Comparison of ENCODE assay signal across 9 cellular contexts in genomic region chr13:26759907-26760834, GRCh38. TPM values are rescaled to one million over a fixed set of nuclear protein-coding genes. Genes with fewer than 3 reads are reported as not detected.
DNase-seq lines count a peak whose midpoint lies in the region; ATAC-seq, FAIRE-seq and TF ChIP-seq lines count a peak whose summit lies in the region.
"Had no signal": no experiment of that assay in that cellular context is flagged by ENCODE, and none has a peak within 500 bp of the region (broad histone marks: within the 10 kb centered on the region; RNA-seq: fewer than 3 reads in every experiment).

Gene GPR12 (minus strand): TSS chr13:26760786. CDS start chr13:26759827, 959 bp downstream.

- BruUV-seq in HepG2 (replicated peaks; lab: Mats Ljungman, UMichigan) = no TSS peak

- H3K79me2 ChIP-seq in HepG2 (ENCODE audit: insufficient read depth, low read length) = no peaks in the 10 kb centered on the region

- H3K4me3 ChIP-seq in HepG2 (replicated peaks in 1 of 3; ENCODE audit: insufficient read depth in 1 of 3, low read depth in 2 of 3, low read length in 3 of 3) (no peak within 1 kb of the TSS), right lobe of liver (no peak within 1 kb of the TSS), muscle layer of duodenum (ENCODE audit: low read depth in 1 of 2, low read length in 2 of 2) (peak within 1 kb of the TSS; percentile 43 to 59), SJCRH30 (no peak within 1 kb of the TSS)

- in situ Hi-C loops in HepG2 (cut with HindIII; ENCODE audit: extremely low pct_ligation_motif_present, low pct_unique_long_range_greater_than_20kb) = no loop called here

- H3K9me3 Mint-ChIP-seq in central memory CD8-positive, alpha-beta T cell = no peaks in the 10 kb centered on the region

- no peaks in the 10 kb centered on the region for H3K36me3 Mint-ChIP-seq in central memory CD8-positive, alpha-beta T cell (ENCODE audit: insufficient read depth)

- H3K27ac ChIP-seq in HepG2 (ENCODE audit: extremely low read length, insufficient read depth, low read length) (no peak within 1 kb of the TSS), right lobe of liver (no peak within 1 kb of the TSS), muscle layer of duodenum (ENCODE audit: low read length) (no peak within 1 kb of the TSS), SJCRH30 (no peak within 1 kb of the TSS)
- H3K27ac ChIP-seq: KMS-11 had no signal

- no peak for FAIRE-seq in HepG2 (lab: Jason Lieb, UNC)

- H3K9me3 ChIP-seq in HepG2 (ENCODE audit: low read length) = no peaks in the 10 kb centered on the region; the same call in 1 of the 2 replicates
- no peaks in the 10 kb centered on the region for H3K9me3 ChIP-seq in right lobe of liver
- H3K9me3 ChIP-seq in muscle layer of duodenum (ENCODE audit: control insufficient read depth in 1 of 2, low read length in 2 of 2) = no peaks in the 10 kb centered on the region
- H3K9me3 ChIP-seq in SJCRH30 (replicated peaks) = no peaks in the 10 kb centered on the region

- POLR2A ChIA-PET in HepG2 (lab: Yijun Ruan, JAX) = no interaction called here

- peaks cover 12% of the 10 kb centered on the region for H3K4me1 Mint-ChIP-seq in central memory CD8-positive, alpha-beta T cell

- no peak within 1 kb of the TSS for H3K4me2 ChIP-seq in HepG2 (ENCODE audit: low read depth, low read length)
- H3K4me2 ChIP-seq: KMS-11 had no signal

- H3K4me1 ChIP-seq in HepG2 (ENCODE audit: insufficient read depth, low read length) (no peaks in the 10 kb centered on the region), right lobe of liver (peaks cover 0 to 6% (median 0%) of the 10 kb centered on the region in 4 donors), muscle layer of duodenum (ENCODE audit: control insufficient read depth in 1 of 2, insufficient read depth in 2 of 2, low read length in 2 of 2) (peaks cover 0 to 14% of the 10 kb centered on the region in 2 donors), SJCRH30 (no peaks in the 10 kb centered on the region; the same call in 1 of the 2 replicates)

- no peak for TF ChIP-seq CTCF in HepG2 (CRISPR knock-in tag; IDR thresholded peaks at IDR 0.05)
- TF ChIP-seq CTCF in right lobe of liver (IDR thresholded peaks at IDR 0.05) = no peak

- no peaks in the 10 kb centered on the region for H4K20me1 ChIP-seq in HepG2 (ENCODE audit: insufficient read depth, low read length)

- no peaks in the 10 kb centered on the region for H3K36me3 ChIP-seq in HepG2 (replicated peaks in 1 of 2; ENCODE audit: control insufficient read depth in 1 of 2, insufficient read depth in 2 of 2, low read length in 2 of 2)
- no peaks in the 10 kb centered on the region for H3K36me3 ChIP-seq in right lobe of liver
- no peaks in the 10 kb centered on the region for H3K36me3 ChIP-seq in muscle layer of duodenum (ENCODE audit: control insufficient read depth in 1 of 2, insufficient read depth in 2 of 2, low read length in 2 of 2)
- H3K36me3 ChIP-seq in SJCRH30 = no peaks in the 10 kb centered on the region

- H2AFZ ChIP-seq in HepG2 (ENCODE audit: low read length) = no peak within 1 kb of the TSS

- H3K4me3 Mint-ChIP-seq in central memory CD8-positive, alpha-beta T cell = peak within 1 kb of the TSS; percentile 67

- TF ChIP-seq EP300 in HepG2 (IDR thresholded peaks at IDR 0.05; ENCODE audit: low read depth in 2 of 2, low read length in 2 of 2) (no peak), HepG2 (CRISPR knock-in tag; IDR thresholded peaks at IDR 0.05; ENCODE audit: borderline replicate concordance) (no peak)

- CTCF ChIA-PET in HepG2 (lab: Yijun Ruan, JAX; ENCODE audit: low intra/inter-chr PET ratio, low total read pairs) = no interaction called here

- TF ChIP-seq POLR2A in HepG2 (IDR thresholded peaks at IDR 0.05; ENCODE audit: insufficient read depth in 1 of 2, low read depth in 2 of 2, low read length in 2 of 2) (no peak), right lobe of liver (IDR thresholded peaks at IDR 0.05) (no peak)

- intact Hi-C loops in HepG2 (cut with micrococcal nuclease; ENCODE audit: unreplicated experiment) (no loop called here), right lobe of liver (cut with DNase I) (no loop called here)

- H3K27ac Mint-ChIP-seq in central memory CD8-positive, alpha-beta T cell (ENCODE audit: low read depth) = no peak within 1 kb of the TSS

- H3K27me3 ChIP-seq in HepG2 (ENCODE audit: control insufficient read depth in 1 of 2, insufficient read depth in 2 of 2, low read length in 2 of 2) (peaks cover 2 to 55% of the 10 kb centered on the region in 2 experiments; a peak in 3 of 5 replicates), right lobe of liver (peaks cover 9 to 11% of the 10 kb centered on the region in 2 donors), muscle layer of duodenum (ENCODE audit: low read depth, low read length) (peaks cover 18% of the 10 kb centered on the region), SJCRH30 (no peaks in the 10 kb centered on the region)

- 22% methylated on average over 30 of the region's 87 CpGs for WGBS in HepG2 (ENCODE audit: low lambda C conversion rate)
- 1% methylated on average over 18 of the region's 87 CpGs for WGBS in right lobe of liver (ENCODE audit: insufficient coverage, low coverage, low lambda C conversion rate, missing lambda C conversion rate)

- H3K27me3 Mint-ChIP-seq in central memory CD8-positive, alpha-beta T cell = peaks cover 73% of the 10 kb centered on the region

- TF ChIP-seq RAD21 in HepG2 (CRISPR knock-in tag; IDR thresholded peaks at IDR 0.05) = no peak

- H3K9ac ChIP-seq in HepG2 (ENCODE audit: insufficient read depth, low read depth, low read length) = no peak within 1 kb of the TSS
- H3K9ac ChIP-seq: KMS-11 had no signal

- ATAC-seq in HepG2 = no peak
- ATAC-seq in right lobe of liver = no peak
- no peak for ATAC-seq in central memory CD8-positive, alpha-beta T cell (replicated peaks; ENCODE audit: extremely low read depth, poor library complexity, severe bottlenecking)
- ATAC-seq in GM19351 (IDR thresholded peaks at IDR 0.05; ENCODE audit: unreplicated experiment) = no peak
- ATAC-seq in HG02623 (IDR thresholded peaks at IDR 0.05; ENCODE audit: unreplicated experiment) = no peak

- no peak for DNase-seq in HepG2 (ENCODE audit: low spot score)
- no peak for DNase-seq in right lobe of liver
- no peak for DNase-seq in central memory CD8-positive, alpha-beta T cell (ENCODE audit: low spot score in 2 of 2)
- no peak for DNase-seq in SJCRH30
- DNase-seq in stimulated activated CD4-positive, alpha-beta T cell treated with anti-CD3 and anti-CD28 coated beads, Interleukin-2, amount 100 ng/mL, for 48 hours = no peak

TF ChIP-seq in HepG2, 621 proteins besides CTCF, POLR2A, EP300 and RAD21:
- TF ChIP-seq EZH2 (conservative IDR thresholded peaks at IDR 0.05; ENCODE audit: low read depth, low read length) = peak; percentile 89
- TF ChIP-seq, protein P1, sequence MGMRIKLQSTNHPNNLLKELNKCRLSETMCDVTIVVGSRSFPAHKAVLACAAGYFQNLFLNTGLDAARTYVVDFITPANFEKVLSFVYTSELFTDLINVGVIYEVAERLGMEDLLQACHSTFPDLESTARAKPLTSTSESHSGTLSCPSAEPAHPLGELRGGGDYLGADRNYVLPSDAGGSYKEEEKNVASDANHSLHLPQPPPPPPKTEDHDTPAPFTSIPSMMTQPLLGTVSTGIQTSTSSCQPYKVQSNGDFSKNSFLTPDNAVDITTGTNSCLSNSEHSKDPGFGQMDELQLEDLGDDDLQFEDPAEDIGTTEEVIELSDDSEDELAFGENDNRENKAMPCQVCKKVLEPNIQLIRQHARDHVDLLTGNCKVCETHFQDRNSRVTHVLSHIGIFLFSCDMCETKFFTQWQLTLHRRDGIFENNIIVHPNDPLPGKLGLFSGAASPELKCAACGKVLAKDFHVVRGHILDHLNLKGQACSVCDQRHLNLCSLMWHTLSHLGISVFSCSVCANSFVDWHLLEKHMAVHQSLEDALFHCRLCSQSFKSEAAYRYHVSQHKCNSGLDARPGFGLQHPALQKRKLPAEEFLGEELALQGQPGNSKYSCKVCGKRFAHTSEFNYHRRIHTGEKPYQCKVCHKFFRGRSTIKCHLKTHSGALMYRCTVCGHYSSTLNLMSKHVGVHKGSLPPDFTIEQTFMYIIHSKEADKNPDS (CRISPR knock-in tag; IDR thresholded peaks at IDR 0.05) = no peak

RNA-seq across cellular contexts. Expression of gene GPR12, which starts in this region (rescaled TPM):
- total RNA-seq in HepG2 (2016; rRNA removed; fragmentation: Illumina TruSeq; extraction: Trizol) (not detected in 2 replicates), right lobe of liver (not detected)
- 0.09 TPM in 1 of 2 replicates, not detected in the other for total RNA-seq in HepG2 (2016; cell fraction: cytosol; rRNA removed; fragmentation: Illumina TruSeq; extraction: Trizol; ENCODE audit: low read depth)
- not detected in 2 replicates for total RNA-seq in HepG2 (2016; cell fraction: insoluble cytoplasmic fraction; rRNA removed; fragmentation: Illumina TruSeq; extraction: Trizol)
- total RNA-seq in HepG2 (2016; cell fraction: membrane; rRNA removed; fragmentation: Illumina TruSeq; extraction: Trizol) = not detected in 2 replicates
- not detected in 2 replicates for total RNA-seq in HepG2 (2016; cell fraction: nucleus; rRNA removed; fragmentation: Illumina TruSeq; extraction: Trizol)
- polyA plus RNA-seq in HepG2 (2011; rRNA removed) = not detected in 2 replicates
- not detected in 2 replicates for polyA plus RNA-seq in HepG2 (2011; cell fraction: cytosol; rRNA removed)
- not detected in 2 replicates for polyA plus RNA-seq in HepG2 (2011; cell fraction: nucleus; rRNA removed)
- not detected in 2 replicates for polyA plus RNA-seq in HepG2 (2012)
- polyA plus RNA-seq in HepG2 (2016; cell fraction: cytosol; fragmentation: Illumina TruSeq; extraction: Trizol; ENCODE audit: low read depth) = not detected in 2 replicates
- polyA plus RNA-seq in HepG2 (2016; cell fraction: insoluble cytoplasmic fraction; fragmentation: Illumina TruSeq; extraction: Trizol; ENCODE audit: low read depth) = not detected in 2 replicates
- polyA plus RNA-seq in HepG2 (2016; cell fraction: membrane; fragmentation: Illumina TruSeq; extraction: Trizol; ENCODE audit: low read depth) = not detected in 2 replicates
- not detected in 2 replicates for polyA plus RNA-seq in HepG2 (2016; cell fraction: nucleus; fragmentation: Illumina TruSeq; extraction: Trizol; ENCODE audit: insufficient read depth, low read depth)
- not detected in 2 replicates for polyA minus RNA-seq in HepG2 (2011; rRNA and poly(A)+ RNA removed; ENCODE audit: low replicate concordance)
- polyA minus RNA-seq in HepG2 (2011; cell fraction: cytosol; rRNA and poly(A)+ RNA removed) = not detected in 2 replicates
- not detected in 2 replicates for polyA minus RNA-seq in HepG2 (2011; cell fraction: nucleus; rRNA and poly(A)+ RNA removed)
- total RNA-seq in SJCRH30 (2014; rRNA removed; shearing (Covaris generic)) = not detected in 2 replicates

Comparison
In these comparisons a context has a peak if more than half of its experiments do, and no peak if none do; other contexts are left out.
1. H3K4me3 ChIP-seq: peak in muscle layer of duodenum (2 of 2); none in HepG2 (0 of 3), right lobe of liver (0 of 3) and SJCRH30 (single experiment).